8 cellular contexts compared by ENCODE assay signal in the genomic region with DNA sequence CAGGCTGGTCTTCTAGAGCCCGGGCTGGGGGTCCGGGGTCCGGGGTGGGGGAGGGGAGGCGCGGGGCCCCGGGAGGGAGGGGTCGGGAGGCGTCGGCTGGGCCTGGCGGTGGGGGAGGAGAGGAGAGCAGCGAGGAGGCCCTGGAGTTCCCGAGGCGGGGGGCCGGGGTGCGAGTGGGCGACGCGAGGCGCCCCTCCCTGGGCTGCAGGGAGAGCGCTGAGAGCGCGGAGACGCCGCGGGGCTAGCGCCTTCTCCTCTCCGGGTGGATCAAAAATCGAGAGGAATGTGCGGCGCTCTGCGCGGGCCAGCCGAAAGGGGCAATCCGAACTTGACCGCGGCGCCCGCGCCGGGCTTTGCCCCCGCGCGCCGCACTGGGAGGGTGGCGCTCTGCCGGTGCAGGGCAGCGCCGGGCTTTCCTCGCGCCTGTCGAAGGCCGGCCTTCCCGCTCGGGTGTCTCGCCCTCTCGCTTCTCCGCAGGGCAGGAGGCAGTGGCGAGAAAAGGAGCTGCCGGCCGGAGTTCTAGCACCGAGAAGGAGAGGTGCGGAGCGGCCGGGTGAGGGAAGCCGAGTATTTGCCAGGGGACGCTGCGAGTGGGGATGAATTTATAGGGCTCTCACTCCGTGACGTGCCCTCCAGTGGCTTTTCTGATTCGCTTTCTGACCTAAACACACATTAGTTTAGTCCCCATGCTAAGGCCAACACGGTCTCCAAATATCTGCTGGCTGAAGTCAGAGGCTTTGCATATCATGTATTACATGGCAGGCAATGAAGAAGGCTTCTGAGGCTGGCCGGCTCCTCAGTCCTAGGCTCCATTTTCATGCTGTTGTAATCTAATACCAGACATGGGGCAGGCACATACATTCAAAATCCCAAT. TPM values are rescaled to one million over a fixed set of nuclear protein-coding genes. Genes with fewer than 3 reads are reported as not detected.
DNase-seq lines count a peak whose midpoint lies in the region; ATAC-seq and TF ChIP-seq lines count a peak whose summit lies in the region.

Gene GDNF (minus strand): TSS at position 6 of the 874 bp plus-strand sequence. CDS start 5,245 bp downstream, outside the sequence.

- H3K4me1 Mint-ChIP-seq in activated CD8-positive, alpha-beta memory T cell treated with anti-CD3 and anti-CD28 coated beads, Interleukin-2, amount 10 ng/mL, durations not matched to agents 7 days and 5 days: peaks cover 33% of the 10 kb centered on the region

- no peaks in the 10 kb centered on the region for H3K79me2 ChIP-seq in neural cell (replicated peaks; ENCODE audit: insufficient read depth, low read length)

- H3K36me3 Mint-ChIP-seq in activated CD8-positive, alpha-beta memory T cell treated with anti-CD3 and anti-CD28 coated beads, Interleukin-2, amount 10 ng/mL, durations not matched to agents 7 days and 5 days: no peaks in the 10 kb centered on the region

- no peaks in the 10 kb centered on the region for H4K20me1 ChIP-seq in neural cell (ENCODE audit: insufficient read depth)

- H3K9me3 Mint-ChIP-seq in activated CD8-positive, alpha-beta memory T cell treated with anti-CD3 and anti-CD28 coated beads, Interleukin-2, amount 10 ng/mL, durations not matched to agents 7 days and 5 days (ENCODE audit: low read depth): no peaks in the 10 kb centered on the region

- peak within 1 kb of the TSS; percentile 40 for H2AFZ ChIP-seq in neural cell (ENCODE audit: low read depth, low read length)

- DNase-seq in activated CD8-positive, alpha-beta memory T cell treated with anti-CD3 and anti-CD28 coated beads, Interleukin-2, amount 10 ng/mL, durations not matched to agents 7 days and 5 days: no peak
- no peak for DNase-seq in activated CD8-positive, alpha-beta memory T cell treated with anti-CD3 and anti-CD28 coated beads for 24 hours
- DNase-seq in RWPE2 (ENCODE audit: low spot score) (no peak), fibroblast of mammary gland (ENCODE audit: low read depth) (peak; percentile 53), erythroblast (lab: John Stamatoyannopoulos, UW) (no peak)
- DNase-seq in effector CD4-positive, alpha-beta T cell: no peak

- H3K4me3 Mint-ChIP-seq in activated CD8-positive, alpha-beta memory T cell treated with anti-CD3 and anti-CD28 coated beads, Interleukin-2, amount 10 ng/mL, durations not matched to agents 7 days and 5 days: peak within 1 kb of the TSS; percentile 10

- TF ChIP-seq CTCF in RWPE2 (IDR thresholded peaks at IDR 0.05; ENCODE audit: poor library complexity, severe bottlenecking) (peak; percentile 57), fibroblast of mammary gland (conservative IDR thresholded peaks at IDR 0.05; ENCODE audit: control insufficient read depth, insufficient read depth, low read depth, low read length) (no peak), neural cell (IDR thresholded peaks at IDR 0.05; ENCODE audit: poor library complexity, severe bottlenecking) (peak; percentile 46)

- H3K36me3 ChIP-seq in RWPE2 (ENCODE audit: low read depth): no peaks in the 10 kb centered on the region
- H3K36me3 ChIP-seq in neural cell (ENCODE audit: insufficient read depth, low read length): no peaks in the 10 kb centered on the region

- H3K4me2 ChIP-seq in neural cell (ENCODE audit: low read length): peak within 1 kb of the TSS; percentile 32

- CTCF ChIA-PET in activated CD8-positive, alpha-beta memory T cell treated with anti-CD3 and anti-CD28 coated beads, Interleukin-2, amount 10 ng/mL, durations not matched to agents 7 days and 5 days (lab: Charles Lee): interaction anchor here (1.1 to 1.5 kb wide), 2 partner anchors 353 to 428 kb away, joined by 3 to 6 read pairs; no protein-coding TSS in a partner anchor

- H3K27ac Mint-ChIP-seq in activated CD8-positive, alpha-beta memory T cell treated with anti-CD3 and anti-CD28 coated beads, Interleukin-2, amount 10 ng/mL, durations not matched to agents 7 days and 5 days: peak within 1 kb of the TSS; percentile 1

- peak within 1 kb of the TSS; percentile 56 for H3K9ac ChIP-seq in neural cell (ENCODE audit: low read length)

- no peak for TF ChIP-seq EP300 in neural cell (conservative IDR thresholded peaks at IDR 0.05; ENCODE audit: poor library complexity, severe bottlenecking)

- H3K9me2 ChIP-seq in neural cell (ENCODE audit: insufficient read depth, low read length): no peaks in the 10 kb centered on the region

- no peak for TF ChIP-seq POLR2A in erythroblast (IDR thresholded peaks at IDR 0.05; ENCODE audit: low read length)

- H3K9me3 ChIP-seq in RWPE2 (ENCODE audit: severe bottlenecking): no peaks in the 10 kb centered on the region
- no peaks in the 10 kb centered on the region for H3K9me3 ChIP-seq in neural cell (ENCODE audit: low read length)

- peak within 1 kb of the TSS; percentile 27 for H3K4me3 ChIP-seq in RWPE2 (ENCODE audit: severe bottlenecking)
- H3K4me3 ChIP-seq in fibroblast of mammary gland (ENCODE audit: control insufficient read depth, low read depth, low read length): peak within 1 kb of the TSS; percentile 52
- H3K4me3 ChIP-seq in neural cell (ENCODE audit: low read length): peak within 1 kb of the TSS; percentile 85

- peaks cover 90% of the 10 kb centered on the region for H3K27me3 Mint-ChIP-seq in activated CD8-positive, alpha-beta memory T cell treated with anti-CD3 and anti-CD28 coated beads, Interleukin-2, amount 10 ng/mL, durations not matched to agents 7 days and 5 days

- no peaks in the 10 kb centered on the region for H3F3A ChIP-seq in neural cell (ENCODE audit: insufficient read depth, low read length, poor library complexity, severe bottlenecking)

- H3K27me3 ChIP-seq in RWPE2 (ENCODE audit: insufficient read depth, poor library complexity, severe bottlenecking) (peaks cover 52% of the 10 kb centered on the region), neural cell (ENCODE audit: insufficient read depth, low read depth, low read length) (peaks cover 69% of the 10 kb centered on the region)

- H3K4me1 ChIP-seq in RWPE2 (ENCODE audit: insufficient read depth, poor library complexity, severe bottlenecking): peaks cover 3% of the 10 kb centered on the region

- no peak for ATAC-seq in activated CD8-positive, alpha-beta memory T cell treated with anti-CD3 and anti-CD28 coated beads, Interleukin-2, amount 10 ng/mL, durations not matched to agents 7 days and 5 days
- peak; percentile 49 for ATAC-seq in RWPE2 (ENCODE audit: low read depth)
- ATAC-seq in HG03095 (IDR thresholded peaks at IDR 0.05; ENCODE audit: unreplicated experiment): no peak

- no peak within 1 kb of the TSS for H3K27ac ChIP-seq in RWPE2 (ENCODE audit: poor library complexity, severe bottlenecking)
- H3K27ac ChIP-seq in neural cell (ENCODE audit: low read length): no peak within 1 kb of the TSS

- no peak for TF ChIP-seq RAD21 in neural cell (conservative IDR thresholded peaks at IDR 0.05)

TF ChIP-seq in neural cell, 6 proteins besides CTCF, POLR2A, EP300 and RAD21:
- no peak for TF ChIP-seq REST (IDR thresholded peaks at IDR 0.05; ENCODE audit: borderline replicate concordance)
- TF ChIP-seq MXI1 (conservative IDR thresholded peaks at IDR 0.05; ENCODE audit: poor library complexity, severe bottlenecking): no peak
- TF ChIP-seq TAF1 (IDR thresholded peaks at IDR 0.05; ENCODE audit: low read depth): no peak
- no peak for TF ChIP-seq SMC3 (conservative IDR thresholded peaks at IDR 0.05; ENCODE audit: poor library complexity)
- TF ChIP-seq POLR2AphosphoS5 (IDR thresholded peaks at IDR 0.05): no peak
- TF ChIP-seq EZH2 (IDR thresholded peaks at IDR 0.05; ENCODE audit: borderline replicate concordance, insufficient read depth, low read length, poor library complexity, severe bottlenecking): no peak

RNA-seq across cellular contexts. Expression of gene GDNF, which starts in this region (rescaled TPM):
- total RNA-seq in activated CD8-positive, alpha-beta memory T cell treated with anti-CD3 and anti-CD28 coated beads, Interleukin-2, amount 10 ng/mL, durations not matched to agents 7 days and 5 days: not detected
- polyA plus RNA-seq in neural cell: not detected in 2 replicates
- polyA minus RNA-seq in neural cell: 0.24 TPM in 1 of 2 replicates, not detected in the other

Comparison
In these comparisons a context has a peak if more than half of its experiments do, and no peak if none do; other contexts are left out.
1. H3K4me3 ChIP-seq: peak in every context shown above with its lines; median percentile 85 in neural cell; 52 in fibroblast of mammary gland; 27 in RWPE2.